ENCODE assay signal across 8 cellular contexts in genomic region chr6:15264902-15265761, GRCh38. TPM values are rescaled to one million over a fixed set of nuclear protein-coding genes. Genes with fewer than 3 reads are reported as not detected.
DNase-seq lines count a peak whose midpoint lies in the region; ATAC-seq lines count a peak whose summit lies in the region.

No MANE protein-coding gene starts in this region.

- no peak for ATAC-seq in GM21619 (IDR thresholded peaks at IDR 0.05; ENCODE audit: unreplicated experiment)

- peak; percentile 43 for DNase-seq in GM03348 (ENCODE audit: low spot score)
- peak; percentile 52 for DNase-seq in RPMI7951 (ENCODE audit: low read depth)
- peak; percentile 71 for DNase-seq in fibroblast of the conjunctiva (ENCODE audit: low read depth)
- peak; percentile 70 for DNase-seq in occipital lobe (lab: John Stamatoyannopoulos, UW)
- no peak for DNase-seq in NCI-H510A treated with DMSO at 0.1 percent for 48 hours (lab: John Stamatoyannopoulos, UW)
- no peak for DNase-seq in DMS114 treated with DMSO at 0.1 percent for 48 hours (lab: John Stamatoyannopoulos, UW; ENCODE audit: unreplicated experiment)
- no peak for DNase-seq in stimulated activated CD4-positive, alpha-beta T cell treated with anti-CD3 and anti-CD28 coated beads, Interleukin-2, amount 100 ng/mL, for 24 hours

RNA-seq across cellular contexts. Expression of gene JARID2, which starts 19.3 kb away (rescaled TPM):
- 10.5 and 10.6 TPM in 2 replicates for total RNA-seq in RPMI7951 (2014; rRNA removed; shearing (Covaris generic))
- total RNA-seq in occipital lobe, result 18.6 TPM

Comparison
In these comparisons a context has a peak if more than half of its experiments do, and no peak if none do; other contexts are left out.
1. DNase-seq: peak in GM03348 (single experiment), RPMI7951 (single experiment), fibroblast of the conjunctiva (single experiment) and occipital lobe (single experiment); none in NCI-H510A treated with DMSO at 0.1 percent for 48 hours (single experiment), DMS114 treated with DMSO at 0.1 percent for 48 hours (single experiment) and stimulated activated CD4-positive, alpha-beta T cell treated with anti-CD3 and anti-CD28 coated beads, Interleukin-2, amount 100 ng/mL, for 24 hours (0 of 2).